In the genomic region with DNA sequence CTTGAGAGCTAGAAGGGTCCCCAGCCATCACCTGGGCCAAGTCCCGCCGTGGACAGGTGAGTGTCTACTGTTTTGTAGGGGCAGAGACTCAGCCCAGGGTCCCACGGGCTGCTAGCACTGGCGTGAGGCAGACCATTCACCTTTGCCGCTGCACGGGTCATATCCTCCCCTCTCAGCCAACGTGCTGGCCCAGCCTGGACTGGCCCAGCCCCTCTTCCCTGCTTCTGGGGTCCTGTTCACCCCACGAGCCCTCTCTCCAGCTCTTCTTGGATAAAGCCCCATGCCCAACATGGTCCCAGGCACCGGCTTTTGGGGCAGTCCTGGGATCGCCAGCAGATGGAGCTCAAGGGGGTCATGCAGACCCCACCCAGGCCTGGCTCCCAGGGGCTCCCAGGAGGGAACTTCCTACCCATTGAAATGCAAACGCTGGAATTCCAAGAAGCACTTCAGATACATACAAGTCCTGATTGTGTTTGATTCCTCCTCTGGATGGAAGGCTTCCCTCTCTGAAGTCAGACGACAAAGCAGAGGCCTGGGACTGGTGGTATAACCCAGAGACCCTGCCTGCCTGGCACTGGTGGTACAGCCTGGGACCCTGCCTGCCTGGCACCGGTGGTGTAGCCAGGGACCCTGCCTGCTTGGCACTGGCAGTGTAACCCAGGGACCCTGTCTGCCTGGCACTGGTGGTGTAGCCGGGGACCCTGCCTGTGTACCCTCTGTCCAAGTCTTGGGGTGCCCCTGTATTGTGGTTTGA, we compare ENCODE assay signal across 16 cellular contexts. TPM values are rescaled to one million over a fixed set of nuclear protein-coding genes. Genes with fewer than 3 reads are reported as not detected.
DNase-seq lines count a peak whose midpoint lies in the region; ATAC-seq and TF ChIP-seq lines count a peak whose summit lies in the region.
"Had no signal": no experiment of that assay in that cellular context is flagged by ENCODE, and none has a peak within 500 bp of the region (broad histone marks: within the 10 kb centered on the region; RNA-seq: fewer than 3 reads in every experiment).

No MANE protein-coding gene starts in this region.

- CTCF ChIA-PET in SK-N-SH (lab: Yijun Ruan, JAX), result interaction anchor here (1.0 to 1.7 kb wide), 5 partner anchors 9 to 73 kb away, joined by 3 to 7 read pairs (median 4); no protein-coding TSS in a partner anchor

- no peak overlapping the region for H3K4me3 Mint-ChIP-seq in type B pancreatic cell
- H3K4me3 Mint-ChIP-seq: activated naive CD4-positive, alpha-beta T cell treated with anti-CD3 and anti-CD28 coated beads, Interleukin-2, amount 50 U/mL, for 24 hours; CD8-positive, alpha-beta memory T cell had no signal

- H3K4me3 ChIP-seq in SK-N-SH (ENCODE audit: low read depth in 2 of 2, low read length in 1 of 2), result no peak overlapping the region
- H3K4me3 ChIP-seq in WERI-Rb-1 (ENCODE audit: low read depth, low read length), result no peak overlapping the region
- H3K4me3 ChIP-seq in MM.1S (ENCODE audit: low read length), result no peak overlapping the region
- H3K4me3 ChIP-seq: gastrocnemius medialis had no signal

- H3K9me3 Mint-ChIP-seq in type B pancreatic cell, result no peaks in the 10 kb centered on the region
- H3K9me3 Mint-ChIP-seq: activated naive CD4-positive, alpha-beta T cell treated with anti-CD3 and anti-CD28 coated beads, Interleukin-2, amount 50 U/mL, for 24 hours; CD8-positive, alpha-beta memory T cell had no signal

- H3K4me2 ChIP-seq in SK-N-SH (no peak overlapping the region), MM.1S (ENCODE audit: low read depth, low read length) (no peak overlapping the region)

- TF ChIP-seq EP300 in SK-N-SH (IDR thresholded peaks at IDR 0.05; ENCODE audit: borderline replicate concordance in 1 of 2, low read depth in 1 of 2, low read length in 1 of 2), result no peak

- H3K27ac ChIP-seq in SK-N-SH (ENCODE audit: low read depth in 2 of 2, low read length in 1 of 2) (no peak overlapping the region), WERI-Rb-1 (no peak overlapping the region), MM.1S (ENCODE audit: low read length) (no peak overlapping the region)
- H3K27ac ChIP-seq: 22Rv1, gastrocnemius medialis had no signal

- H3K9ac ChIP-seq in SK-N-SH (no peak overlapping the region), MM.1S (ENCODE audit: low read length) (no peak overlapping the region)

- no peak overlapping the region for H3K27ac Mint-ChIP-seq in type B pancreatic cell
- H3K27ac Mint-ChIP-seq: activated naive CD4-positive, alpha-beta T cell treated with anti-CD3 and anti-CD28 coated beads, Interleukin-2, amount 50 U/mL, for 24 hours; CD8-positive, alpha-beta memory T cell had no signal

- POLR2A ChIA-PET in SK-N-SH (lab: Yijun Ruan, JAX), result no interaction called here

- no peaks in the 10 kb centered on the region for H3K36me3 ChIP-seq in SK-N-SH (replicated peaks in 1 of 2; ENCODE audit: control insufficient read depth in 1 of 2, insufficient read depth in 2 of 2, low read length in 1 of 2)
- no peaks in the 10 kb centered on the region for H3K36me3 ChIP-seq in WERI-Rb-1
- no peaks in the 10 kb centered on the region for H3K36me3 ChIP-seq in MM.1S (replicated peaks; ENCODE audit: insufficient read depth, low read length)
- H3K36me3 ChIP-seq: gastrocnemius medialis had no signal

- no peak for TF ChIP-seq RAD21 in SK-N-SH (IDR thresholded peaks at IDR 0.05; ENCODE audit: low read length)

- no peaks in the 10 kb centered on the region for H4K20me1 ChIP-seq in SK-N-SH (ENCODE audit: insufficient read depth)
- H4K20me1 ChIP-seq in MM.1S (ENCODE audit: insufficient read depth, low read length), result no peaks in the 10 kb centered on the region

- no peaks in the 10 kb centered on the region for H3K27me3 ChIP-seq in SK-N-SH (ENCODE audit: insufficient read depth)
- no peaks in the 10 kb centered on the region for H3K27me3 ChIP-seq in WERI-Rb-1 (ENCODE audit: insufficient read depth, low read depth, severe bottlenecking)
- peaks cover 75% of the 10 kb centered on the region for H3K27me3 ChIP-seq in MM.1S (replicated peaks; ENCODE audit: insufficient read depth, low read length)
- H3K27me3 ChIP-seq: gastrocnemius medialis had no signal

- H3K9me2 ChIP-seq in SK-N-SH (no peaks in the 10 kb centered on the region), MM.1S (replicated peaks; ENCODE audit: insufficient read depth, low read length) (no peaks in the 10 kb centered on the region)

- WGBS in SK-N-SH (ENCODE audit: low lambda C conversion rate), result 78% methylated on average over 4 of the region's 14 CpGs

- H3K79me2 ChIP-seq in SK-N-SH (ENCODE audit: insufficient read depth) (no peaks in the 10 kb centered on the region), MM.1S (ENCODE audit: low read length) (no peaks in the 10 kb centered on the region)

- H3K4me1 Mint-ChIP-seq in type B pancreatic cell (ENCODE audit: unreplicated experiment), result no peaks in the 10 kb centered on the region
- H3K4me1 Mint-ChIP-seq: activated naive CD4-positive, alpha-beta T cell treated with anti-CD3 and anti-CD28 coated beads, Interleukin-2, amount 50 U/mL, for 24 hours; CD8-positive, alpha-beta memory T cell had no signal

- no peaks in the 10 kb centered on the region for H3K9me3 ChIP-seq in SK-N-SH
- H3K9me3 ChIP-seq in WERI-Rb-1 (ENCODE audit: severe bottlenecking), result no peaks in the 10 kb centered on the region
- H3K9me3 ChIP-seq in MM.1S (replicated peaks; ENCODE audit: insufficient read depth, low read length), result no peaks in the 10 kb centered on the region
- H3K9me3 ChIP-seq: gastrocnemius medialis had no signal

- H2AFZ ChIP-seq in SK-N-SH (ENCODE audit: low read depth), result no peak overlapping the region
- H2AFZ ChIP-seq in MM.1S (ENCODE audit: low read length), result no peak overlapping the region

- DNase-seq in SK-N-SH, result no peak
- DNase-seq in WERI-Rb-1, result peak; percentile 8
- peak; percentile 83 for DNase-seq in iPS-NIHi11 (ENCODE audit: low spot score)
- DNase-seq in type B pancreatic cell (ENCODE audit: extremely low spot score, unreplicated experiment), result peak; percentile 66
- no peak for DNase-seq in DMS 273 treated with DMSO at 0.1 percent for 48 hours (lab: John Stamatoyannopoulos, UW)
- DNase-seq in MM.1S, result no peak
- no peak for DNase-seq in stimulated activated naive CD4-positive, alpha-beta T cell (lab: John Stamatoyannopoulos, UW)
- DNase-seq: activated CD4-positive, CD25-positive, alpha-beta regulatory T cell; CD8-positive, alpha-beta memory T cell; gastrocnemius medialis; IMR-90; NCI-H1105 had no signal

- ATAC-seq in SK-N-SH treated with all-trans-retinoic acid at 6 μM for 48 hours, result no peak
- ATAC-seq: gastrocnemius medialis, Panc1 had no signal

- peaks cover 2% of the 10 kb centered on the region for H3K27me3 Mint-ChIP-seq in type B pancreatic cell
- H3K27me3 Mint-ChIP-seq: activated naive CD4-positive, alpha-beta T cell treated with anti-CD3 and anti-CD28 coated beads, Interleukin-2, amount 50 U/mL, for 24 hours had no signal

- H3K4me1 ChIP-seq in SK-N-SH (ENCODE audit: control insufficient read depth in 1 of 2, insufficient read depth in 2 of 2, low read depth in 1 of 2, low read length in 1 of 2) (peaks cover 0 to 7% of the 10 kb centered on the region in 2 experiments; a peak in 1 of 4 replicates), MM.1S (ENCODE audit: low read length) (no peaks in the 10 kb centered on the region)

- TF ChIP-seq CTCF in SK-N-SH (IDR thresholded peaks at IDR 0.05) (peak; percentile 13; the same call in 1 of the 2 replicates), WERI-Rb-1 (IDR thresholded peaks at IDR 0.05; ENCODE audit: low read depth, low read length) (peak; percentile 46), type B pancreatic cell (conservative IDR thresholded peaks at IDR 0.05) (no peak), MM.1S (IDR thresholded peaks at IDR 0.05; ENCODE audit: low read length) (no peak)

- H3K36me3 Mint-ChIP-seq in type B pancreatic cell, result no peaks in the 10 kb centered on the region
- H3K36me3 Mint-ChIP-seq: activated naive CD4-positive, alpha-beta T cell treated with anti-CD3 and anti-CD28 coated beads, Interleukin-2, amount 50 U/mL, for 24 hours; CD8-positive, alpha-beta memory T cell had no signal

- H3F3A ChIP-seq in SK-N-SH (replicated peaks; ENCODE audit: insufficient read depth) (no peaks in the 10 kb centered on the region), MM.1S (ENCODE audit: insufficient read depth, low read length) (no peaks in the 10 kb centered on the region)

TF ChIP-seq in SK-N-SH, 30 proteins besides CTCF, POLR2A, EP300 and RAD21 (continues in another document):
- TF ChIP-seq TCF12 (IDR thresholded peaks at IDR 0.05), result no peak
- no peak for TF ChIP-seq MXI1 (IDR thresholded peaks at IDR 0.05; ENCODE audit: low read depth, low read length)
- no peak for TF ChIP-seq POLR2AphosphoS5 (IDR thresholded peaks at IDR 0.05; ENCODE audit: low read depth, low read length)
- no peak for TF ChIP-seq RCOR1 (IDR thresholded peaks at IDR 0.05; ENCODE audit: low read length)

TF ChIP-seq in SK-N-SH treated with all-trans-retinoic acid at 6 μM for 48 hours, 23 proteins besides CTCF, POLR2A, EP300 and RAD21 (continues in another document):
- TF ChIP-seq ESRRG (CRISPR knock-in tag; IDR thresholded peaks at IDR 0.05), result no peak
- no peak for TF ChIP-seq OSR1 (CRISPR knock-in tag; IDR thresholded peaks at IDR 0.05)
- no peak for TF ChIP-seq ZC3H10 (CRISPR knock-in tag; IDR thresholded peaks at IDR 0.05)
- no peak for TF ChIP-seq ARNTL (CRISPR knock-in tag; IDR thresholded peaks at IDR 0.05; ENCODE audit: borderline replicate concordance, low read depth)
- TF ChIP-seq PPARA (CRISPR knock-in tag; IDR thresholded peaks at IDR 0.05; ENCODE audit: borderline replicate concordance), result no peak
- no peak for TF ChIP-seq TOX (CRISPR knock-in tag; IDR thresholded peaks at IDR 0.05; ENCODE audit: borderline replicate concordance)
- no peak for TF ChIP-seq ZFP3 (CRISPR knock-in tag; IDR thresholded peaks at IDR 0.05)
- no peak for TF ChIP-seq GLIS3 (CRISPR knock-in tag; IDR thresholded peaks at IDR 0.05)

RNA-seq across cellular contexts. Expression of gene SEPTIN5, which starts 8.9 kb away (rescaled TPM):
- 10.4 and 14.0 TPM in 2 replicates for polyA plus RNA-seq in SK-N-SH (2012; rRNA removed)
- polyA plus RNA-seq in SK-N-SH (2012; cell fraction: cytosol; rRNA removed), result 6.1 and 11.1 TPM in 2 replicates
- polyA plus RNA-seq in SK-N-SH (2012; cell fraction: nucleus; rRNA removed), result 34.8 and 52.6 TPM in 2 replicates
- 45.7 and 54.6 TPM in 2 replicates for total RNA-seq in type B pancreatic cell (ENCODE audit: low replicate concordance)
- polyA plus RNA-seq: CD8-positive, alpha-beta memory T cell had no signal

RNA-seq across cellular contexts. Expression of gene GP1BB, which starts 18.0 kb away (rescaled TPM):
- 0.49 and 1.5 TPM in 2 replicates for polyA plus RNA-seq in SK-N-SH (2012; rRNA removed)
- 0.49 and 0.85 TPM in 2 replicates for polyA plus RNA-seq in SK-N-SH (2012; cell fraction: cytosol; rRNA removed)
- polyA plus RNA-seq in SK-N-SH (2012; cell fraction: nucleus; rRNA removed), result 7.2 and 43.4 TPM in 2 replicates
- 1.9 and 2.4 TPM in 2 replicates for total RNA-seq in type B pancreatic cell (ENCODE audit: low replicate concordance)
- total RNA-seq: CD8-positive, alpha-beta memory T cell had no signal
- polyA plus RNA-seq: CD8-positive, alpha-beta memory T cell had no signal

RNA-seq across cellular contexts. Expression of gene TBX1, which starts 55.2 kb away (rescaled TPM):
- not detected in 2 replicates for polyA plus RNA-seq in SK-N-SH (2012; rRNA removed)
- 0.07 TPM in 1 of 2 replicates, not detected in the other for polyA plus RNA-seq in SK-N-SH (2012; cell fraction: cytosol; rRNA removed)
- 0.29 and 0.41 TPM in 2 replicates for polyA plus RNA-seq in SK-N-SH (2012; cell fraction: nucleus; rRNA removed)
- 2.4 and 3.4 TPM in 2 replicates for total RNA-seq in type B pancreatic cell (ENCODE audit: low replicate concordance)
- total RNA-seq: CD8-positive, alpha-beta memory T cell; IMR-90 had no signal
- polyA plus RNA-seq: CD8-positive, alpha-beta memory T cell had no signal

Comparison
In these comparisons a context has a peak if more than half of its experiments do, and no peak if none do; other contexts are left out.
1. DNase-seq: peak in WERI-Rb-1 (single experiment), iPS-NIHi11 (single experiment) and type B pancreatic cell (single experiment); none in SK-N-SH (single experiment), DMS 273 treated with DMSO at 0.1 percent for 48 hours (single experiment), MM.1S (single experiment) and stimulated activated naive CD4-positive, alpha-beta T cell (0 of 6).
2. CTCF ChIP-seq: peak in SK-N-SH (single experiment) and WERI-Rb-1 (single experiment); none in type B pancreatic cell (single experiment) and MM.1S (single experiment).